11 cellular contexts compared by ENCODE assay signal in genomic region chr1:191831572-191831971, GRCh38.
DNase-seq lines count a peak whose midpoint lies in the region; ATAC-seq and TF ChIP-seq lines count a peak whose summit lies in the region.
"Had no signal": no experiment of that assay in that cellular context is flagged by ENCODE, and none has a peak within 500 bp of the region (broad histone marks: within the 10 kb centered on the region; RNA-seq: fewer than 3 reads in every experiment).

No MANE protein-coding gene starts in this region.

- no peaks in the 10 kb centered on the region for H3K4me1 ChIP-seq in Loucy (ENCODE audit: insufficient read depth, low read length, poor library complexity, severe bottlenecking)
- H3K4me1 ChIP-seq: tibial artery had no signal

- DNase-seq in NCI-H2171 treated with DMSO at 0.1 percent for 48 hours (lab: John Stamatoyannopoulos, UW) (peak; percentile 17), NCI-H2171 (lab: John Stamatoyannopoulos, UW) (no peak), astrocyte of the hippocampus (ENCODE audit: low read depth, low spot score) (peak; percentile 4), renal cortical epithelial cell (ENCODE audit: low read depth) (peak; percentile 26), LoVo (ENCODE audit: low spot score) (no peak), substantia nigra (lab: John Stamatoyannopoulos, UW) (no peak)
- DNase-seq: NCI-H1092 treated with DMSO at 0.1 percent for 48 hours, tibial artery had no signal

- peak; percentile 65 for TF ChIP-seq CTCF in Loucy (conservative IDR thresholded peaks at IDR 0.05; ENCODE audit: low read length)

- no peak overlapping the region for H3K4me3 ChIP-seq in Loucy (ENCODE audit: low read length, poor library complexity, severe bottlenecking)
- H3K4me3 ChIP-seq: tibial artery had no signal

- no peaks in the 10 kb centered on the region for H3K27me3 ChIP-seq in Loucy (ENCODE audit: insufficient read depth, low read length, poor library complexity, severe bottlenecking)
- H3K27me3 ChIP-seq: tibial artery had no signal

- no peaks in the 10 kb centered on the region for H3K9me3 ChIP-seq in Loucy (ENCODE audit: insufficient read depth, low read depth, low read length)
- H3K9me3 ChIP-seq: tibial artery had no signal

- H3K36me3 ChIP-seq in Loucy (ENCODE audit: insufficient read depth, low read length) = no peaks in the 10 kb centered on the region
- H3K36me3 ChIP-seq: tibial artery had no signal

- H3K27ac ChIP-seq in substantia nigra (ENCODE audit: low read depth, low read length, poor library complexity, severe bottlenecking) = no peak overlapping the region
- H3K27ac ChIP-seq: tibial artery had no signal

- no peak overlapping the region for H3K9ac ChIP-seq in Loucy (ENCODE audit: low read depth, low read length, poor library complexity, severe bottlenecking)

- H3K9me2 ChIP-seq in Loucy (replicated peaks; ENCODE audit: low read depth, low read length) = no peaks in the 10 kb centered on the region

- ATAC-seq in GM19324 (IDR thresholded peaks at IDR 0.05; ENCODE audit: low FRiP score, unreplicated experiment) = no peak
- ATAC-seq: Right ventricle myocardium inferior had no signal

- H2AFZ ChIP-seq in Loucy (ENCODE audit: low read length) = no peak overlapping the region

- no peak overlapping the region for H3K4me2 ChIP-seq in Loucy (ENCODE audit: low read depth, low read length, poor library complexity, severe bottlenecking)

- H3K79me2 ChIP-seq in Loucy (ENCODE audit: insufficient read depth, low read length) = no peaks in the 10 kb centered on the region

- H3F3A ChIP-seq in Loucy (ENCODE audit: low read depth) = no peaks in the 10 kb centered on the region

- H4K20me1 ChIP-seq in Loucy (ENCODE audit: insufficient read depth, low read length, poor library complexity, severe bottlenecking) = no peaks in the 10 kb centered on the region

Comparison
In these comparisons a context has a peak if more than half of its experiments do, and no peak if none do; other contexts are left out.
1. DNase-seq: peak in NCI-H2171 treated with DMSO at 0.1 percent for 48 hours (single experiment), astrocyte of the hippocampus (single experiment) and renal cortical epithelial cell (single experiment); none in NCI-H2171 (single experiment), LoVo (single experiment) and substantia nigra (0 of 49).